1 cellular context compared by ENCODE assay signal in genomic region chr12:107248187-107248586, GRCh38.
TF ChIP-seq lines count a peak whose summit lies in the region.

No MANE protein-coding gene starts in this region.

TF ChIP-seq in HepG2, 621 proteins besides CTCF, POLR2A, EP300 and RAD21 (continued from another document and continues in another):
- TF ChIP-seq IKZF5 (CRISPR knock-in tag; IDR thresholded peaks at IDR 0.05): no peak
- TF ChIP-seq ZNF17 (CRISPR knock-in tag; IDR thresholded peaks at IDR 0.05): no peak
- TF ChIP-seq ZBTB7B (CRISPR knock-in tag; IDR thresholded peaks at IDR 0.05): no peak
- TF ChIP-seq ZBTB43 (CRISPR knock-in tag; conservative IDR thresholded peaks at IDR 0.05): no peak
- no peak for TF ChIP-seq RBFOX2 (IDR thresholded peaks at IDR 0.05; ENCODE audit: low read depth, low read length)
- no peak for TF ChIP-seq KDM2A (CRISPR knock-in tag; IDR thresholded peaks at IDR 0.05; ENCODE audit: borderline replicate concordance, low read depth)
- no peak for TF ChIP-seq ZFX (CRISPR knock-in tag; IDR thresholded peaks at IDR 0.05; ENCODE audit: low read depth)
- TF ChIP-seq NR2F1 (CRISPR knock-in tag; IDR thresholded peaks at IDR 0.05): peak; percentile 72 to 82
- TF ChIP-seq HMGA1 (CRISPR knock-in tag; conservative IDR thresholded peaks at IDR 0.05): no peak
- TF ChIP-seq JUNB (CRISPR knock-in tag; IDR thresholded peaks at IDR 0.05; ENCODE audit: borderline replicate concordance): no peak
- no peak for TF ChIP-seq ZNF317 (CRISPR knock-in tag; IDR thresholded peaks at IDR 0.05)
- no peak for TF ChIP-seq SRSF1 (optimal IDR thresholded peaks at IDR 0.05; ENCODE audit: low read depth, low read length)
- TF ChIP-seq SOX6 (IDR thresholded peaks at IDR 0.05): no peak
- no peak for TF ChIP-seq SOX6 (CRISPR knock-in tag; IDR thresholded peaks at IDR 0.05)
- no peak for TF ChIP-seq FOXO1 (CRISPR knock-in tag; IDR thresholded peaks at IDR 0.05)
- TF ChIP-seq ZMYM4 (CRISPR knock-in tag; IDR thresholded peaks at IDR 0.05): peak; percentile 26; the same call in 1 of the 2 replicates
- no peak for TF ChIP-seq HMGXB3 (CRISPR knock-in tag; IDR thresholded peaks at IDR 0.05; ENCODE audit: borderline replicate concordance)
- TF ChIP-seq KAT8 (CRISPR knock-in tag; IDR thresholded peaks at IDR 0.05): no peak
- no peak for TF ChIP-seq GFI1 (CRISPR knock-in tag; IDR thresholded peaks at IDR 0.05; ENCODE audit: borderline replicate concordance)
- no peak for TF ChIP-seq ZNF335 (CRISPR knock-in tag; IDR thresholded peaks at IDR 0.05)
- peak; percentile 90 for TF ChIP-seq ZNF644 (CRISPR knock-in tag; IDR thresholded peaks at IDR 0.05; ENCODE audit: low read depth)
- TF ChIP-seq HNRNPLL (IDR thresholded peaks at IDR 0.05; ENCODE audit: low read depth, low read length, poor library complexity, severe bottlenecking): no peak
- TF ChIP-seq ARID4A (CRISPR knock-in tag; IDR thresholded peaks at IDR 0.05; ENCODE audit: borderline replicate concordance): no peak
- TF ChIP-seq REXO4 (CRISPR knock-in tag; IDR thresholded peaks at IDR 0.05; ENCODE audit: borderline replicate concordance): no peak
- no peak for TF ChIP-seq MAX (IDR thresholded peaks at IDR 0.05)
- TF ChIP-seq ZC3H13 (CRISPR knock-in tag; IDR thresholded peaks at IDR 0.05): no peak
- TF ChIP-seq STAT5B (CRISPR knock-in tag; IDR thresholded peaks at IDR 0.05): no peak
- TF ChIP-seq ZNF281 (CRISPR knock-in tag; IDR thresholded peaks at IDR 0.05; ENCODE audit: borderline replicate concordance): no peak
- no peak for TF ChIP-seq NCOA2 (CRISPR knock-in tag; IDR thresholded peaks at IDR 0.05)
- TF ChIP-seq ESRRA (CRISPR knock-in tag; IDR thresholded peaks at IDR 0.05; ENCODE audit: low read depth): peak; percentile 91; the same call in 1 of the 2 replicates
- TF ChIP-seq ZNF749 (CRISPR knock-in tag; IDR thresholded peaks at IDR 0.05; ENCODE audit: borderline replicate concordance): no peak
- TF ChIP-seq LCORL (IDR thresholded peaks at IDR 0.05): no peak
- TF ChIP-seq LCORL (CRISPR knock-in tag; IDR thresholded peaks at IDR 0.05): no peak
- TF ChIP-seq EHMT2 (IDR thresholded peaks at IDR 0.05; ENCODE audit: borderline replicate concordance, low read depth, low read length): peak; percentile 80; the same call in 1 of the 2 replicates
- no peak for TF ChIP-seq HIVEP1 (CRISPR knock-in tag; IDR thresholded peaks at IDR 0.05)
- TF ChIP-seq AKAP8 (CRISPR knock-in tag; IDR thresholded peaks at IDR 0.05): no peak
- no peak for TF ChIP-seq HNRNPH1 (optimal IDR thresholded peaks at IDR 0.05; ENCODE audit: low read depth, low read length)
- no peak for TF ChIP-seq MAFF (IDR thresholded peaks at IDR 0.05; ENCODE audit: low read depth, low read length)
- TF ChIP-seq UBTF (CRISPR knock-in tag; IDR thresholded peaks at IDR 0.05): no peak
- no peak for TF ChIP-seq NBN (conservative IDR thresholded peaks at IDR 0.05)
- no peak for TF ChIP-seq SPEN (CRISPR knock-in tag; IDR thresholded peaks at IDR 0.05; ENCODE audit: low read depth)
- TF ChIP-seq FOXC1 (CRISPR knock-in tag; IDR thresholded peaks at IDR 0.05; ENCODE audit: borderline replicate concordance): no peak
- no peak for TF ChIP-seq ZNF710 (CRISPR knock-in tag; IDR thresholded peaks at IDR 0.05; ENCODE audit: borderline replicate concordance)
- TF ChIP-seq LBX2 (CRISPR knock-in tag; IDR thresholded peaks at IDR 0.05; ENCODE audit: borderline replicate concordance): no peak
